8 cellular contexts compared by ENCODE assay signal in genomic region chr22:50529416-50530279, GRCh38. TPM values are rescaled to one million over a fixed set of nuclear protein-coding genes. Genes with fewer than 3 reads are reported as not detected.
DNase-seq lines count a peak whose midpoint lies in the region; ATAC-seq lines count a peak whose summit lies in the region.

A gene with protein sequence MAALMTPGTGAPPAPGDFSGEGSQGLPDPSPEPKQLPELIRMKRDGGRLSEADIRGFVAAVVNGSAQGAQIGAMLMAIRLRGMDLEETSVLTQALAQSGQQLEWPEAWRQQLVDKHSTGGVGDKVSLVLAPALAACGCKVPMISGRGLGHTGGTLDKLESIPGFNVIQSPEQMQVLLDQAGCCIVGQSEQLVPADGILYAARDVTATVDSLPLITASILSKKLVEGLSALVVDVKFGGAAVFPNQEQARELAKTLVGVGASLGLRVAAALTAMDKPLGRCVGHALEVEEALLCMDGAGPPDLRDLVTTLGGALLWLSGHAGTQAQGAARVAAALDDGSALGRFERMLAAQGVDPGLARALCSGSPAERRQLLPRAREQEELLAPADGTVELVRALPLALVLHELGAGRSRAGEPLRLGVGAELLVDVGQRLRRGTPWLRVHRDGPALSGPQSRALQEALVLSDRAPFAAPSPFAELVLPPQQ (minus strand): TSS chr22:50530012. CDS start chr22:50529709, 303 bp downstream.

- peaks cover 10% of the 10 kb centered on the region for H3K27me3 Mint-ChIP-seq in stimulated activated naive CD8-positive, alpha-beta T cell treated with anti-CD3 and anti-CD28 coated beads, Interleukin-15, amount 100 ng/mL, for 72 hours

- H3K9ac ChIP-seq in ES-I3 (ENCODE audit: low read depth, low read length) = peak within 1 kb of the TSS; percentile 66

- no peaks in the 10 kb centered on the region for H3K9me3 Mint-ChIP-seq in stimulated activated naive CD8-positive, alpha-beta T cell treated with anti-CD3 and anti-CD28 coated beads, Interleukin-15, amount 100 ng/mL, for 72 hours

- H3K4me1 Mint-ChIP-seq in stimulated activated naive CD8-positive, alpha-beta T cell treated with anti-CD3 and anti-CD28 coated beads, Interleukin-15, amount 100 ng/mL, for 72 hours = peaks cover 59% of the 10 kb centered on the region

- peak; percentile 79 for DNase-seq in activated CD4-positive, alpha-beta T cell treated with anti-CD3 and anti-CD28 coated beads for 48 hours
- peak; percentile 45 to 58 (median 48) for DNase-seq in effector memory CD4-positive, alpha-beta T cell
- peak; percentile 81 to 83 for DNase-seq in stimulated activated naive CD8-positive, alpha-beta T cell treated with anti-CD3 and anti-CD28 coated beads, Interleukin-15, amount 100 ng/mL, for 72 hours

- ATAC-seq in HG03175 (IDR thresholded peaks at IDR 0.05; ENCODE audit: unreplicated experiment) (peak; percentile 17), GM21526 (IDR thresholded peaks at IDR 0.05; ENCODE audit: low FRiP score, unreplicated experiment) (no peak), HG03520 (IDR thresholded peaks at IDR 0.05; ENCODE audit: unreplicated experiment) (no peak)
- peak; percentile 16 for ATAC-seq in stimulated activated naive CD8-positive, alpha-beta T cell treated with anti-CD3 and anti-CD28 coated beads, Interleukin-15, amount 100 ng/mL, for 72 hours

- no peaks in the 10 kb centered on the region for H3K36me3 ChIP-seq in ES-I3 (ENCODE audit: insufficient read depth, low read length)
- no peaks in the 10 kb centered on the region for H3K36me3 ChIP-seq in effector memory CD4-positive, alpha-beta T cell (ENCODE audit: control insufficient read depth, insufficient read depth, low read length)

- H3K9me3 ChIP-seq in ES-I3 (ENCODE audit: control insufficient read depth, insufficient read depth, low read length) (no peaks in the 10 kb centered on the region), mononuclear cell (ENCODE audit: low read depth, low read length) (no peaks in the 10 kb centered on the region)
- H3K9me3 ChIP-seq in effector memory CD4-positive, alpha-beta T cell (ENCODE audit: control insufficient read depth, low read length) = no peaks in the 10 kb centered on the region

- peak within 1 kb of the TSS; percentile 95 to 100 for H3K4me3 Mint-ChIP-seq in stimulated activated naive CD8-positive, alpha-beta T cell treated with anti-CD3 and anti-CD28 coated beads, Interleukin-15, amount 100 ng/mL, for 72 hours

- peak within 1 kb of the TSS; percentile 66 for H3K4me3 ChIP-seq in effector memory CD4-positive, alpha-beta T cell (ENCODE audit: insufficient read depth, low read depth, low read length, poor library complexity, severe bottlenecking)
- peak within 1 kb of the TSS; percentile 94 for H3K4me3 ChIP-seq in mononuclear cell (ENCODE audit: low read length)

- peak within 1 kb of the TSS; percentile 97 for H3K27ac ChIP-seq in effector memory CD4-positive, alpha-beta T cell (ENCODE audit: insufficient read depth, low read length, poor library complexity, severe bottlenecking)

- peak within 1 kb of the TSS; percentile 99 to 100 for H3K27ac Mint-ChIP-seq in stimulated activated naive CD8-positive, alpha-beta T cell treated with anti-CD3 and anti-CD28 coated beads, Interleukin-15, amount 100 ng/mL, for 72 hours

- H3K4me1 ChIP-seq in ES-I3 (ENCODE audit: insufficient read depth, low read length) = no peaks in the 10 kb centered on the region; the same call in 1 of the 2 replicates
- H3K4me1 ChIP-seq in effector memory CD4-positive, alpha-beta T cell (ENCODE audit: control insufficient read depth, insufficient read depth, low read length, poor library complexity, severe bottlenecking) = peaks cover 39% of the 10 kb centered on the region
- peaks cover 74% of the 10 kb centered on the region for H3K4me1 ChIP-seq in mononuclear cell (ENCODE audit: insufficient read depth, low read length)

- no peaks in the 10 kb centered on the region for H3K27me3 ChIP-seq in effector memory CD4-positive, alpha-beta T cell (replicated peaks; ENCODE audit: control insufficient read depth, insufficient read depth, low read length, poor library complexity, severe bottlenecking)
- H3K27me3 ChIP-seq in mononuclear cell (ENCODE audit: insufficient read depth, low read length) = no peaks in the 10 kb centered on the region

RNA-seq across cellular contexts. Expression of the gene that starts here (rescaled TPM):
- total RNA-seq in mononuclear cell = 151 TPM

Comparison
In these comparisons a context has a peak if more than half of its experiments do, and no peak if none do; other contexts are left out.
1. ATAC-seq: peak in HG03175 (single experiment) and stimulated activated naive CD8-positive, alpha-beta T cell treated with anti-CD3 and anti-CD28 coated beads, Interleukin-15, amount 100 ng/mL, for 72 hours (single experiment); none in GM21526 (single experiment) and HG03520 (single experiment).
2. Peak in every context shown above with its lines, with median percentiles within 50 percentile points of each other: DNase-seq.